Comparison of ENCODE assay signal across 8 cellular contexts in the genomic region with DNA sequence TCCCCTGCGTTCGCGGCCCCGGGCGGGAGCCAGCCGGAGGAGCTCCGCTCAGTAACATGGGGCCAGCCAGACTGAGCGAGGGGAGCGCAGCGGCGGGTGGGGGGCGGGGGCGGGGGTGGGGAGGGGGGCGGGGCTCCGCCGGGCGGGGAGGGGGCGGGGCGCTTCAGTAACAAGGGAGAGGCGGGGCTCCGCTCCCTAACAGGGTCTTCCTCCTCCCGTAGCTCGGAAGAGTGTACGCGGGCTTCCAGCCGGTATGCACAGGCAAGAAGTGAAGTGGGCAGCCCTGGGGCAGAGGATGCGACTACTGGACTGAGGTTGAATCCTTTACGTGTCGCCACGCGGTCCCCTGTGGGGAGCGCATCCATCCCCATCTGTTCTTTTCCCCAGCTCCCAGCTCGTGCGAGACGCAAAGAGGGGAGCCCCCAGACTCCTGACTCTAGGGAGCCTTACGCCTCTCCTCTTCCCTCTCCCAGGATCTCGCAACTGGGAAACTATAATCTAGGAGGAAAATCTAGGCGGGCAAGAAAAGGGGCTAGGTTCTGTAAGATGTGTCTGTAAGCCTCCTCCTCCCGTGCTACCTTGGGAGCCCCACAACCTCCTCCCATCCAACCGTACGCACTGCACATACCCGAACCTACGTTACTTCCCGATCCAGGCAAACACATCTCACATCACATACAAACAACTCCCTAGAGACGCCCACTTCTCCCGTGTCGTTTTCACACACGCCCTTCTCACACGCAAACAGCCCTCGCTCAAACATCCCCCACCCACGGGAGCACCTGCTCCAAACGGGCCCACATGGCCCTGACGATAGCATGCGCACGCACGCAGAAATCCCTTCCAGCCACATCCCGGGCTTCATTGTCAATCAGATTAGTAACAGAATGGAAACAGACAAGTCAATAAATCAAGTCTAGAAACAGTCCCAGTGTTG. TPM values are rescaled to one million over a fixed set of nuclear protein-coding genes. Genes with fewer than 3 reads are reported as not detected.
DNase-seq lines count a peak whose midpoint lies in the region; ATAC-seq, FAIRE-seq and TF ChIP-seq lines count a peak whose summit lies in the region.

A gene with protein sequence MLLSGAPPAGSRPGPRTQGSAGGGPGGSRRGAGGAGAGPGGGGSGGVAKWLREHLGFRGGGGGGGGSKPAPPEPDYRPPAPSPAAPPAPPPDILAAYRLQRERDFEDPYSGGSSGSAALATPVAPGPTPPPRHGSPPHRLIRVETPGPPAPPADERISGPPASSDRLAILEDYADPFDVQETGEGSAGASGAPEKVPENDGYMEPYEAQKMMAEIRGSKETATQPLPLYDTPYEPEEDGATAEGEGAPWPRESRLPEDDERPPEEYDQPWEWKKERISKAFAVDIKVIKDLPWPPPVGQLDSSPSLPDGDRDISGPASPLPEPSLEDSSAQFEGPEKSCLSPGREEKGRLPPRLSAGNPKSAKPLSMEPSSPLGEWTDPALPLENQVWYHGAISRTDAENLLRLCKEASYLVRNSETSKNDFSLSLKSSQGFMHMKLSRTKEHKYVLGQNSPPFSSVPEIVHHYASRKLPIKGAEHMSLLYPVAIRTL (minus strand): TSS at position 73 of the 937 bp plus-strand sequence. CDS start 15 bp downstream, at position 58.

- no peak for TF ChIP-seq CTCF in KMS-11 (conservative IDR thresholded peaks at IDR 0.05; ENCODE audit: low read depth, low read length)
- no peak for TF ChIP-seq CTCF in astrocyte (IDR thresholded peaks at IDR 0.05; ENCODE audit: insufficient read depth, low read depth, low read length)

- H3K9me3 Mint-ChIP-seq in T-cell (no peaks in the 10 kb centered on the region), astrocyte (ENCODE audit: unreplicated experiment) (peaks cover 3% of the 10 kb centered on the region)

- H3K36me3 ChIP-seq in KMS-11 (ENCODE audit: insufficient read depth) = no peaks in the 10 kb centered on the region
- no peaks in the 10 kb centered on the region for H3K36me3 ChIP-seq in astrocyte (ENCODE audit: insufficient read depth, low read length)
- H3K36me3 ChIP-seq in iPS-15b (ENCODE audit: control insufficient read depth, insufficient read depth, low read length) = no peaks in the 10 kb centered on the region
- H3K36me3 ChIP-seq in skeletal muscle tissue (ENCODE audit: control insufficient read depth in 3 of 3, insufficient read depth in 3 of 3, low read length in 3 of 3) = no peaks in the 10 kb centered on the region

- ATAC-seq in T-cell (replicated peaks in 1 of 4) = peak; percentile 75 to 80 (median 78)
- ATAC-seq in GM18861 (IDR thresholded peaks at IDR 0.05; ENCODE audit: unreplicated experiment) = no peak

- H4K20me1 ChIP-seq in KMS-11 (ENCODE audit: insufficient read depth) (no peaks in the 10 kb centered on the region), astrocyte (ENCODE audit: insufficient read depth, low read length) (peaks cover 11% of the 10 kb centered on the region)

- H3K9me3 ChIP-seq in astrocyte (ENCODE audit: insufficient read depth, low read depth, low read length) (no peaks in the 10 kb centered on the region), iPS-15b (ENCODE audit: control insufficient read depth, insufficient read depth, low read length) (no peaks in the 10 kb centered on the region), skeletal muscle tissue (ENCODE audit: control insufficient read depth in 3 of 3, low read length in 3 of 3) (no peaks in the 10 kb centered on the region)

- H3K4me3 Mint-ChIP-seq in T-cell (peak within 1 kb of the TSS; percentile 86 to 92 (median 86)), astrocyte (ENCODE audit: unreplicated experiment) (peak within 1 kb of the TSS; percentile 87)

- H3K27ac ChIP-seq in KMS-11 = no peak within 1 kb of the TSS
- no peak within 1 kb of the TSS for H3K27ac ChIP-seq in astrocyte (ENCODE audit: low read depth, low read length)
- peak within 1 kb of the TSS; percentile 15 for H3K27ac ChIP-seq in skeletal muscle tissue (ENCODE audit: low read depth, low read length)

- H3K4me1 Mint-ChIP-seq in T-cell (peaks cover 14 to 25% (median 23%) of the 10 kb centered on the region in 3 donors), astrocyte (ENCODE audit: low read depth, unreplicated experiment) (peaks cover 8% of the 10 kb centered on the region)

- CTCF ChIA-PET in T-cell (lab: Charles Lee) = interaction anchor here (0.6 to 1.3 kb wide), 5 partner anchors 10 to 214 kb away, joined by 3 to 9 read pairs (median 5); a partner anchor contains a TSS

- no peak for FAIRE-seq in astrocyte (lab: Jason Lieb, UNC)
- no peak for FAIRE-seq in H54 (lab: Jason Lieb, UNC)

- H3K27me3 Mint-ChIP-seq in T-cell (no peaks in the 10 kb centered on the region), astrocyte (ENCODE audit: low read depth, unreplicated experiment) (peaks cover 18% of the 10 kb centered on the region)

- H3K79me2 ChIP-seq in KMS-11 (ENCODE audit: insufficient read depth, low read depth) (no peaks in the 10 kb centered on the region), astrocyte (ENCODE audit: insufficient read depth, low read length) (no peaks in the 10 kb centered on the region)

- peak within 1 kb of the TSS; percentile 76 to 90 for H3K27ac Mint-ChIP-seq in T-cell
- peak within 1 kb of the TSS; percentile 73 for H3K27ac Mint-ChIP-seq in astrocyte (ENCODE audit: unreplicated experiment)

- H2AFZ ChIP-seq in KMS-11 (ENCODE audit: low read depth) (peak within 1 kb of the TSS; percentile 93), astrocyte (ENCODE audit: low read depth, low read length) (peak within 1 kb of the TSS; percentile 94)

- H3K4me2 ChIP-seq in KMS-11 (peak within 1 kb of the TSS; percentile 89), astrocyte (ENCODE audit: low read length) (peak within 1 kb of the TSS; percentile 95)

- POLR2A ChIA-PET in T-cell (lab: Charles Lee) = interaction anchor here (0.5 to 1.2 kb wide), 5 partner anchors 10 to 402 kb away, joined by 3 to 10 read pairs (median 4); no protein-coding TSS in a partner anchor

- H3K4me3 ChIP-seq in KMS-11 (IDR thresholded peaks at IDR 0.05; ENCODE audit: insufficient read depth, low read depth, low read length) (no peak within 1 kb of the TSS), astrocyte (ENCODE audit: insufficient read depth, low read depth, low read length) (peak within 1 kb of the TSS; percentile 69), iPS-15b (ENCODE audit: low read depth, low read length) (peak within 1 kb of the TSS; percentile 94), skeletal muscle tissue (ENCODE audit: low read length in 3 of 3) (peak within 1 kb of the TSS; percentile 76 to 89 (median 81))

- H3K4me1 ChIP-seq in KMS-11 (ENCODE audit: low read depth, poor library complexity, severe bottlenecking) (peaks cover 10% of the 10 kb centered on the region), astrocyte (ENCODE audit: insufficient read depth, low read length) (peaks cover 16% of the 10 kb centered on the region), iPS-15b (ENCODE audit: control insufficient read depth, insufficient read depth, low read length) (peaks cover 7% of the 10 kb centered on the region), skeletal muscle tissue (ENCODE audit: control insufficient read depth in 3 of 3, insufficient read depth in 3 of 3, low read length in 3 of 3) (peaks cover 15 to 23% (median 16%) of the 10 kb centered on the region in 3 donors)

- DNase-seq in G401 (ENCODE audit: low spot score) (peak; percentile 89), T-cell (peak in 32 of 34 experiments; percentile 39 to 74 (median 56)), astrocyte (ENCODE audit: low read depth) (peak; percentile 18), H54 (ENCODE audit: insufficient read length, low spot score) (no peak)

- H3K9ac ChIP-seq in KMS-11 (peak within 1 kb of the TSS; percentile 57; the same call in 1 of the 2 replicates), astrocyte (ENCODE audit: low read length) (peak within 1 kb of the TSS; percentile 77), iPS-15b (ENCODE audit: low read depth, low read length) (peak within 1 kb of the TSS; percentile 24), skeletal muscle tissue (ENCODE audit: low read depth in 1 of 3, low read length in 3 of 3) (peak within 1 kb of the TSS; percentile 60 to 77 (median 72))

- no peak for TF ChIP-seq POLR2A in H54 (IDR thresholded peaks at IDR 0.05; ENCODE audit: low read depth, low read length)

- H3K27me3 ChIP-seq in KMS-11 (ENCODE audit: insufficient read depth, low read depth) (no peaks in the 10 kb centered on the region), astrocyte (ENCODE audit: insufficient read depth, low read length) (peaks cover 12% of the 10 kb centered on the region), iPS-15b (ENCODE audit: control insufficient read depth, insufficient read depth, low read length) (peaks cover 43% of the 10 kb centered on the region), skeletal muscle tissue (ENCODE audit: control insufficient read depth in 3 of 3, insufficient read depth in 3 of 3, low read length in 3 of 3) (peaks cover 0 to 8% (median 7%) of the 10 kb centered on the region in 3 donors)

- H3K36me3 Mint-ChIP-seq in T-cell (no peaks in the 10 kb centered on the region), astrocyte (ENCODE audit: low read depth, unreplicated experiment) (peaks cover 2% of the 10 kb centered on the region)

- in situ Hi-C loops in G401 (cut with HindIII; ENCODE audit: low sequenced_read_pairs) = no loop called here

RNA-seq across cellular contexts. Expression of the gene that starts here (rescaled TPM):
- total RNA-seq in G401 (2014; rRNA removed; shearing (Covaris generic)) = 7.8 and 10.7 TPM in 2 replicates
- total RNA-seq in T-cell = 1 to 10 TPM; 5.1 to 6.5 (median 5.6) TPM
- total RNA-seq in astrocyte = 4.3 and 4.6 TPM in 2 replicates
- 8.4 TPM for total RNA-seq in skeletal muscle tissue

Comparison
In these comparisons a context has a peak if more than half of its experiments do, and no peak if none do; other contexts are left out.
1. H3K9ac ChIP-seq: peak in every context shown above with its lines; median percentile 77 in astrocyte; 72 in skeletal muscle tissue; 57 in KMS-11; 24 in iPS-15b.